In genomic region chr18:3283253-3283863, GRCh38 we compare ENCODE assay signal across 1 cellular context.
TF ChIP-seq lines count a peak whose summit lies in the region.

No MANE protein-coding gene starts in this region.

TF ChIP-seq in HepG2, 621 proteins besides CTCF, POLR2A, EP300 and RAD21:
- TF ChIP-seq HBP1 (CRISPR knock-in tag; IDR thresholded peaks at IDR 0.05; ENCODE audit: low read depth) (no peak), ZNF317 (CRISPR knock-in tag; IDR thresholded peaks at IDR 0.05) (no peak), FOXA3 (CRISPR knock-in tag; IDR thresholded peaks at IDR 0.05) (peak; percentile 71), ZNF264 (CRISPR knock-in tag; IDR thresholded peaks at IDR 0.05) (no peak), NFYC (CRISPR knock-in tag; IDR thresholded peaks at IDR 0.05) (no peak), ZBTB8A (CRISPR knock-in tag; IDR thresholded peaks at IDR 0.05; ENCODE audit: borderline replicate concordance, low read depth) (no peak), SOX5 (CRISPR knock-in tag; IDR thresholded peaks at IDR 0.05; ENCODE audit: borderline replicate concordance) (peak; percentile 38; the same call in 1 of the 2 replicates), NR0B2 (CRISPR knock-in tag; IDR thresholded peaks at IDR 0.05) (no peak), IRX3 (CRISPR knock-in tag; IDR thresholded peaks at IDR 0.05; ENCODE audit: borderline replicate concordance, low read depth) (no peak), ZNF225 (CRISPR knock-in tag; IDR thresholded peaks at IDR 0.05) (no peak), KAT7 (CRISPR knock-in tag; IDR thresholded peaks at IDR 0.05; ENCODE audit: borderline replicate concordance) (no peak), RFX3 (CRISPR knock-in tag; IDR thresholded peaks at IDR 0.05) (no peak), FOXP4 (CRISPR knock-in tag; IDR thresholded peaks at IDR 0.05) (peak; percentile 56; the same call in 1 of the 2 replicates), KDM1A (CRISPR knock-in tag; IDR thresholded peaks at IDR 0.05) (peak; percentile 69; the same call in 1 of the 2 replicates), SRY (CRISPR knock-in tag; IDR thresholded peaks at IDR 0.05) (no peak), SOX13 (IDR thresholded peaks at IDR 0.05) (no peak), SOX13 (CRISPR knock-in tag; conservative IDR thresholded peaks at IDR 0.05 in 1 of 2, IDR thresholded peaks at IDR 0.05 in 1 of 2) (peak in 1 of 2 experiments; percentile 23; a peak in 1 of 4 replicates), ZNF660 (CRISPR knock-in tag; IDR thresholded peaks at IDR 0.05; ENCODE audit: borderline replicate concordance, low read depth) (no peak), ZNF512B (CRISPR knock-in tag; IDR thresholded peaks at IDR 0.05; ENCODE audit: borderline replicate concordance) (no peak), CREB1 (IDR thresholded peaks at IDR 0.05) (no peak), CREB1 (CRISPR knock-in tag; IDR thresholded peaks at IDR 0.05) (no peak), TFDP1 (CRISPR knock-in tag; IDR thresholded peaks at IDR 0.05; ENCODE audit: borderline replicate concordance) (no peak), RARA (CRISPR knock-in tag; IDR thresholded peaks at IDR 0.05) (0 out of 2 replicates have a peak, but pooled peaks have one; percentile 17), HMG20A (CRISPR knock-in tag; IDR thresholded peaks at IDR 0.05; ENCODE audit: borderline replicate concordance) (peak; percentile 19; the same call in 1 of the 2 replicates), RCOR2 (CRISPR knock-in tag; IDR thresholded peaks at IDR 0.05) (peak; percentile 30; the same call in 1 of the 2 replicates), FOXK1 (CRISPR knock-in tag; IDR thresholded peaks at IDR 0.05; ENCODE audit: borderline replicate concordance, low read depth) (peak; percentile 19; the same call in 1 of the 2 replicates), CBX2 (IDR thresholded peaks at IDR 0.05; ENCODE audit: low read depth, low read length) (peak; percentile 28; the same call in 1 of the 2 replicates), CBX2 (CRISPR knock-in tag; IDR thresholded peaks at IDR 0.05; ENCODE audit: low read depth) (no peak), ZNF121 (CRISPR knock-in tag; IDR thresholded peaks at IDR 0.05) (no peak), LCORL (IDR thresholded peaks at IDR 0.05) (no peak), LCORL (CRISPR knock-in tag; IDR thresholded peaks at IDR 0.05) (no peak), TFAP4 (IDR thresholded peaks at IDR 0.05; ENCODE audit: borderline replicate concordance, low read depth) (no peak), ZNF629 (CRISPR knock-in tag; conservative IDR thresholded peaks at IDR 0.05) (peak; percentile 94), ARID5B (CRISPR knock-in tag; IDR thresholded peaks at IDR 0.05) (peak; percentile 14; the same call in 1 of the 2 replicates), FOXP1 (IDR thresholded peaks at IDR 0.05) (no peak), FOXP1 (CRISPR knock-in tag; IDR thresholded peaks at IDR 0.05) (peak; percentile 61; the same call in 1 of the 2 replicates), ZNF775 (CRISPR knock-in tag; IDR thresholded peaks at IDR 0.05; ENCODE audit: borderline replicate concordance) (no peak), ETV5 (CRISPR knock-in tag; IDR thresholded peaks at IDR 0.05; ENCODE audit: borderline replicate concordance) (peak; percentile 44; the same call in 1 of the 2 replicates), MIER3 (CRISPR knock-in tag; IDR thresholded peaks at IDR 0.05; ENCODE audit: borderline replicate concordance) (no peak), ZNF709 (CRISPR knock-in tag; IDR thresholded peaks at IDR 0.05) (no peak), MAFF (IDR thresholded peaks at IDR 0.05; ENCODE audit: low read depth, low read length) (no peak), CENPX (CRISPR knock-in tag; IDR thresholded peaks at IDR 0.05) (no peak), ZNF577 (CRISPR knock-in tag; IDR thresholded peaks at IDR 0.05; ENCODE audit: borderline replicate concordance, low read depth) (no peak), ZIK1 (CRISPR knock-in tag; IDR thresholded peaks at IDR 0.05; ENCODE audit: borderline replicate concordance, low read depth) (no peak), ZMYM3 (CRISPR knock-in tag; IDR thresholded peaks at IDR 0.05) (peak; percentile 77), ZFX (CRISPR knock-in tag; IDR thresholded peaks at IDR 0.05; ENCODE audit: low read depth) (0 out of 2 replicates have a peak, but pooled peaks have one; percentile 18), NKX3-1 (CRISPR knock-in tag; IDR thresholded peaks at IDR 0.05) (no peak), ZNF558 (CRISPR knock-in tag; IDR thresholded peaks at IDR 0.05; ENCODE audit: borderline replicate concordance) (no peak)
